8 cellular contexts compared by ENCODE assay signal in genomic region chr2:25228848-25229674, GRCh38.
DNase-seq lines count a peak whose midpoint lies in the region; ATAC-seq, FAIRE-seq and TF ChIP-seq lines count a peak whose summit lies in the region.

No MANE protein-coding gene starts in this region.

- H3K4me3 ChIP-seq in fibroblast of villous mesenchyme (ENCODE audit: low read depth, low read length), result no peak overlapping the region

- H3K27me3 Mint-ChIP-seq in WTC11 (ENCODE audit: low read depth), result no peaks in the 10 kb centered on the region

- POLR2A ChIA-PET in WTC11 (lab: Charles Lee), result interaction anchor here (0.8 to 1.2 kb wide), 5 partner anchors 9 to 30 kb away, joined by 3 to 4 read pairs (median 3); no protein-coding TSS in a partner anchor

- peaks cover 41% of the 10 kb centered on the region for H3K4me1 Mint-ChIP-seq in WTC11

- no peaks in the 10 kb centered on the region for H3K9me3 Mint-ChIP-seq in WTC11

- TF ChIP-seq POLR2A in H54 (IDR thresholded peaks at IDR 0.05; ENCODE audit: low read depth, low read length), result no peak

- peaks cover 11% of the 10 kb centered on the region for H3K36me3 Mint-ChIP-seq in WTC11

- CTCF ChIA-PET in WTC11 (lab: Charles Lee), result interaction anchor here (0.6 to 4.0 kb wide), 45 partner anchors 9 to 714 kb away, joined by 3 to 63 read pairs (median 6); partner anchors contain the start of gene POMC

- peak overlapping the region; percentile 87 for H3K27ac Mint-ChIP-seq in WTC11

- peak; percentile 91 for ATAC-seq in WTC11
- ATAC-seq in HG03469 (IDR thresholded peaks at IDR 0.05; ENCODE audit: unreplicated experiment), result no peak
- no peak for ATAC-seq in GM19035 (IDR thresholded peaks at IDR 0.05; ENCODE audit: unreplicated experiment)

- no peak overlapping the region for H3K4me3 Mint-ChIP-seq in WTC11

- peak; percentile 43 for DNase-seq in Caki2 (ENCODE audit: low read depth)
- peak; percentile 97 for DNase-seq in H54 (ENCODE audit: insufficient read length, low spot score)
- peak; percentile 76 for DNase-seq in NCI-H2227 treated with DMSO at 0.1 percent for 48 hours (lab: John Stamatoyannopoulos, UW)
- DNase-seq in WTC11 (ENCODE audit: low spot score), result peak; percentile 87
- DNase-seq in fibroblast of villous mesenchyme (ENCODE audit: low read depth), result peak; percentile 73
- peak; percentile 36 for DNase-seq in non-pigmented ciliary epithelial cell (ENCODE audit: low read depth)

- in situ Hi-C loops in Caki2 (cut with HindIII; ENCODE audit: low pct_unique_long_range_greater_than_20kb, low sequenced_read_pairs), result no loop called here

- TF ChIP-seq CTCF in WTC11 (IDR thresholded peaks at IDR 0.05), result peak; percentile 83
- peak; percentile 84 for TF ChIP-seq CTCF in fibroblast of villous mesenchyme (IDR thresholded peaks at IDR 0.05; ENCODE audit: insufficient read depth, low read depth, low read length)

- no peak for FAIRE-seq in H54 (lab: Jason Lieb, UNC)

TF ChIP-seq in WTC11, 78 proteins besides CTCF, POLR2A, EP300 and RAD21:
- TF ChIP-seq CDX4 (CRISPR knock-in tag; IDR thresholded peaks at IDR 0.05; ENCODE audit: borderline replicate concordance) (no peak), CREB1 (CRISPR knock-in tag; IDR thresholded peaks at IDR 0.05) (no peak), ELF4 (CRISPR knock-in tag; IDR thresholded peaks at IDR 0.05; ENCODE audit: low read depth) (no peak), RORB (CRISPR knock-in tag; IDR thresholded peaks at IDR 0.05) (no peak), ZNF121 (CRISPR knock-in tag; IDR thresholded peaks at IDR 0.05) (peak; percentile 87; the same call in 1 of the 2 replicates), MLX (CRISPR knock-in tag; IDR thresholded peaks at IDR 0.05) (no peak), MAX (CRISPR knock-in tag; IDR thresholded peaks at IDR 0.05) (no peak)

Comparison
In these comparisons a context has a peak if more than half of its experiments do, and no peak if none do; other contexts are left out.
1. DNase-seq: peak in every context shown above with its lines; median percentile 97 in H54; 87 in WTC11; 76 in NCI-H2227 treated with DMSO at 0.1 percent for 48 hours; 73 in fibroblast of villous mesenchyme; 43 in Caki2; 36 in non-pigmented ciliary epithelial cell.